In genomic region chr13:40103864-40104263, GRCh38 we compare ENCODE assay signal across 17 cellular contexts.
DNase-seq lines count a peak whose midpoint lies in the region; ATAC-seq and TF ChIP-seq lines count a peak whose summit lies in the region.
"Had no signal": no experiment of that assay in that cellular context is flagged by ENCODE, and none has a peak within 500 bp of the region (broad histone marks: within the 10 kb centered on the region; RNA-seq: fewer than 3 reads in every experiment).

No MANE protein-coding gene starts in this region.

- H3K4me3 Mint-ChIP-seq in activated T-cell treated with anti-CD3 and anti-CD28 coated beads, Interleukin-2, amount 50 U/mL, for 24 hours: no peak overlapping the region
- H3K4me3 Mint-ChIP-seq in activated T-helper 17 cell treated with anti-CD3 and anti-CD28 coated beads, Interleukin-2, amount 50 U/mL, for 72 hours: peak overlapping the region; percentile 71
- H3K4me3 Mint-ChIP-seq: HFFc6 had no signal

- H3K9me3 Mint-ChIP-seq in activated T-cell treated with anti-CD3 and anti-CD28 coated beads, Interleukin-2, amount 50 U/mL, for 24 hours: peaks cover 10% of the 10 kb centered on the region
- H3K9me3 Mint-ChIP-seq in activated T-helper 17 cell treated with anti-CD3 and anti-CD28 coated beads, Interleukin-2, amount 50 U/mL, for 72 hours: peaks cover 7% of the 10 kb centered on the region

- H3K4me1 Mint-ChIP-seq in activated T-cell treated with anti-CD3 and anti-CD28 coated beads, Interleukin-2, amount 50 U/mL, for 24 hours (ENCODE audit: low read depth): peaks cover 63% of the 10 kb centered on the region
- H3K4me1 Mint-ChIP-seq in activated T-helper 17 cell treated with anti-CD3 and anti-CD28 coated beads, Interleukin-2, amount 50 U/mL, for 72 hours: peaks cover 42% of the 10 kb centered on the region

- ATAC-seq in activated T-helper 17 cell treated with anti-CD3 and anti-CD28 coated beads, Interleukin-2, amount 50 U/mL, for 72 hours (replicated peaks): no peak
- peak; percentile 31 for ATAC-seq in omental fat pad (ENCODE audit: low FRiP score)
- ATAC-seq in GM19328 (IDR thresholded peaks at IDR 0.05; ENCODE audit: unreplicated experiment): no peak

- peaks cover 6% of the 10 kb centered on the region for H3K36me3 Mint-ChIP-seq in activated T-cell treated with anti-CD3 and anti-CD28 coated beads, Interleukin-2, amount 50 U/mL, for 24 hours (ENCODE audit: low read depth)
- peaks cover 13% of the 10 kb centered on the region for H3K36me3 Mint-ChIP-seq in activated T-helper 17 cell treated with anti-CD3 and anti-CD28 coated beads, Interleukin-2, amount 50 U/mL, for 72 hours (ENCODE audit: low read depth)

- no peak overlapping the region for H3K27ac ChIP-seq in HEK293 (ENCODE audit: extremely low read depth, low read depth, low read length)
- H3K27ac ChIP-seq: PC-9 had no signal

- H3K27ac Mint-ChIP-seq in activated T-cell treated with anti-CD3 and anti-CD28 coated beads, Interleukin-2, amount 50 U/mL, for 24 hours: peak overlapping the region; percentile 98
- H3K27ac Mint-ChIP-seq in activated T-helper 17 cell treated with anti-CD3 and anti-CD28 coated beads, Interleukin-2, amount 50 U/mL, for 72 hours: peak overlapping the region; percentile 100
- H3K27ac Mint-ChIP-seq: HFFc6 had no signal

- H3K4me1 ChIP-seq in HEK293 (ENCODE audit: control insufficient read depth, insufficient read depth, low read length): no peaks in the 10 kb centered on the region

- CTCF ChIA-PET in HEK293 (lab: Yijun Ruan, JAX) (no interaction called here), HEK293T (lab: Yijun Ruan, JAX) (no interaction called here)

- H3K36me3 ChIP-seq in HEK293 (ENCODE audit: control insufficient read depth in 2 of 2, insufficient read depth in 1 of 2, low read length in 2 of 2): no peaks in the 10 kb centered on the region

- no peaks in the 10 kb centered on the region for H3K9me3 ChIP-seq in HEK293 (ENCODE audit: control insufficient read depth, insufficient read depth, low read depth, low read length)

- H3K4me3 ChIP-seq in HEK293 (ENCODE audit: low read depth, low read length): no peak overlapping the region
- H3K4me3 ChIP-seq: PC-9 had no signal

- TF ChIP-seq CTCF in HEK293 (tag by site-specific recombination; IDR thresholded peaks at IDR 0.05): no peak
- TF ChIP-seq CTCF in omental fat pad (IDR thresholded peaks at IDR 0.05): no peak

- no peaks in the 10 kb centered on the region for H3K27me3 Mint-ChIP-seq in activated T-cell treated with anti-CD3 and anti-CD28 coated beads, Interleukin-2, amount 50 U/mL, for 24 hours
- no peaks in the 10 kb centered on the region for H3K27me3 Mint-ChIP-seq in activated T-helper 17 cell treated with anti-CD3 and anti-CD28 coated beads, Interleukin-2, amount 50 U/mL, for 72 hours

- no peak for DNase-seq in activated T-cell treated with anti-CD3 and anti-CD28 coated beads, Interleukin-2, amount 50 U/mL, for 24 hours
- DNase-seq in activated T-cell treated with anti-CD3 and anti-CD28 coated beads, Interleukin-2, amount 50 U/mL, for 1 hour: no peak
- DNase-seq in omental fat pad (ENCODE audit: low spot score) (no peak), HEK293T (ENCODE audit: extremely low spot score) (no peak)
- DNase-seq: ACHN, AML-193, COR-L47, EL, HFFc6, KG1, NCI-H1436, NCI-H2029, NCI-H774, PC-9 had no signal

- POLR2A ChIA-PET in HEK293 (lab: Yijun Ruan, JAX) (no interaction called here), HEK293T (lab: Yijun Ruan, JAX) (no interaction called here)

TF ChIP-seq in HEK293, 187 proteins besides CTCF, POLR2A, EP300 and RAD21:
- peak; percentile 89 for TF ChIP-seq WT1 (tag by site-specific recombination; IDR thresholded peaks at IDR 0.05)
- no peak for TF ChIP-seq ZNF791 (tag by site-specific recombination; IDR thresholded peaks at IDR 0.05)
TF ChIP-seq in HEK293: peak in this region for 1.

TF ChIP-seq in HEK293T, 16 proteins besides CTCF, POLR2A, EP300 and RAD21:
- no peak for TF ChIP-seq FOXM1 (IDR thresholded peaks at IDR 0.05; ENCODE audit: borderline replicate concordance)
- TF ChIP-seq BHLHE40 (IDR thresholded peaks at IDR 0.05; ENCODE audit: borderline replicate concordance): no peak
- TF ChIP-seq ARNT (IDR thresholded peaks at IDR 0.05): no peak
- no peak for TF ChIP-seq L3MBTL2 (conservative IDR thresholded peaks at IDR 0.05)
- TF ChIP-seq, protein P1, sequence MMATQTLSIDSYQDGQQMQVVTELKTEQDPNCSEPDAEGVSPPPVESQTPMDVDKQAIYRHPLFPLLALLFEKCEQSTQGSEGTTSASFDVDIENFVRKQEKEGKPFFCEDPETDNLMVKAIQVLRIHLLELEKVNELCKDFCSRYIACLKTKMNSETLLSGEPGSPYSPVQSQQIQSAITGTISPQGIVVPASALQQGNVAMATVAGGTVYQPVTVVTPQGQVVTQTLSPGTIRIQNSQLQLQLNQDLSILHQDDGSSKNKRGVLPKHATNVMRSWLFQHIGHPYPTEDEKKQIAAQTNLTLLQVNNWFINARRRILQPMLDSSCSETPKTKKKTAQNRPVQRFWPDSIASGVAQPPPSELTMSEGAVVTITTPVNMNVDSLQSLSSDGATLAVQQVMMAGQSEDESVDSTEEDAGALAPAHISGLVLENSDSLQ (IDR thresholded peaks at IDR 0.05): no peak
- no peak for TF ChIP-seq HDGF (IDR thresholded peaks at IDR 0.05; ENCODE audit: borderline replicate concordance)
- no peak for TF ChIP-seq NFRKB (IDR thresholded peaks at IDR 0.05)
- no peak for TF ChIP-seq TARDBP (IDR thresholded peaks at IDR 0.05)
- TF ChIP-seq LEF1 (IDR thresholded peaks at IDR 0.05; ENCODE audit: borderline replicate concordance): no peak
